ENCODE assay signal across 23 cellular contexts in genomic region chr2:241039416-241039815, GRCh38. TPM values are rescaled to one million over a fixed set of nuclear protein-coding genes. Genes with fewer than 3 reads are reported as not detected.
DNase-seq lines count a peak whose midpoint lies in the region; ATAC-seq, FAIRE-seq and TF ChIP-seq lines count a peak whose summit lies in the region.
"Had no signal": no experiment of that assay in that cellular context is flagged by ENCODE, and none has a peak within 500 bp of the region (broad histone marks: within the 10 kb centered on the region; RNA-seq: fewer than 3 reads in every experiment).

No MANE protein-coding gene starts in this region.

- peaks cover 39% of the 10 kb centered on the region for H3K4me1 Mint-ChIP-seq in T-helper 2 cell treated with Interferon-gamma antibody and Interleukin-4, amounts not matched to agents 5 μg/mL and 100 μg/mL, for 36 hours (ENCODE audit: low read depth)
- no peaks in the 10 kb centered on the region for H3K4me1 Mint-ChIP-seq in MCF 10A (ENCODE audit: insufficient read depth, unreplicated experiment)

- intact Hi-C loops in GM12878 (cut with micrococcal nuclease; ENCODE audit: unreplicated experiment): no loop called here
- intact Hi-C loops in sigmoid colon (cut with DNase I): no loop called here
- intact Hi-C loops in MCF 10A (cut with micrococcal nuclease): no loop called here
- intact Hi-C loops in left lung (cut with DNase I): no loop called here

- BruUV-seq in GM12878 (replicated peaks; lab: Mats Ljungman, UMichigan) (no TSS peak), MCF 10A (replicated peaks; lab: Mats Ljungman, UMichigan) (no TSS peak)

- no peak for TF ChIP-seq RAD21 in GM12878 (IDR thresholded peaks at IDR 0.05; ENCODE audit: insufficient read depth, low read depth, low read length)

- H3K4me1 ChIP-seq in GM12878 (ENCODE audit: control insufficient read depth, insufficient read depth, low read length): peaks cover 51% of the 10 kb centered on the region
- H3K4me1 ChIP-seq in sigmoid colon: peaks cover 0 to 17% (median 14%) of the 10 kb centered on the region in 4 donors
- peaks cover 0 to 9% of the 10 kb centered on the region in 2 donors for H3K4me1 ChIP-seq in left lung
- H3K4me1 ChIP-seq: Caco-2, SJCRH30 had no signal

- peak overlapping the region; percentile 31 for H3K27ac Mint-ChIP-seq in T-helper 2 cell treated with Interferon-gamma antibody and Interleukin-4, amounts not matched to agents 5 μg/mL and 100 μg/mL, for 36 hours
- no peak overlapping the region for H3K27ac Mint-ChIP-seq in MCF 10A (ENCODE audit: low read depth, unreplicated experiment)

- H3K27ac ChIP-seq in GM12878 (ENCODE audit: control insufficient read depth, insufficient read depth): no peak overlapping the region
- no peak overlapping the region for H3K27ac ChIP-seq in sigmoid colon
- H3K27ac ChIP-seq in left lung: no peak overlapping the region
- H3K27ac ChIP-seq: 22Rv1, PC-9, SJCRH30 had no signal

- peaks cover 9% of the 10 kb centered on the region for H3K27me3 ChIP-seq in H7 (ENCODE audit: control insufficient read depth, insufficient read depth, low read length)
- peaks cover 0 to 2% of the 10 kb centered on the region in 2 experiments; a peak in 1 of 4 replicates for H3K27me3 ChIP-seq in GM12878 (replicated peaks in 1 of 2; ENCODE audit: control insufficient read depth in 2 of 2, insufficient read depth in 2 of 2, low read length in 1 of 2)
- H3K27me3 ChIP-seq in sigmoid colon: peaks cover 0 to 28% (median 20%) of the 10 kb centered on the region in 3 donors
- H3K27me3 ChIP-seq in left lung: peaks cover 0 to 11% of the 10 kb centered on the region in 2 donors
- H3K27me3 ChIP-seq: SJCRH30 had no signal

- no peak for TF ChIP-seq EP300 in GM12878 (IDR thresholded peaks at IDR 0.05; ENCODE audit: borderline replicate concordance in 1 of 2, control insufficient read depth in 1 of 2, low read depth in 2 of 2, low read length in 2 of 2)
- TF ChIP-seq EP300 in sigmoid colon (IDR thresholded peaks at IDR 0.05): no peak

- H3K4me3 ChIP-seq in H7 (ENCODE audit: insufficient read depth, low read depth, low read length) (no peak overlapping the region), GM12878 (no peak overlapping the region), sigmoid colon (no peak overlapping the region), left lung (no peak overlapping the region)
- H3K4me3 ChIP-seq: PC-9, SJCRH30 had no signal

- no peaks in the 10 kb centered on the region for H3K9me3 ChIP-seq in GM12878 (replicated peaks; ENCODE audit: control insufficient read depth, insufficient read depth, low read length)
- peaks cover 0 to under 1% (median 0%) of the 10 kb centered on the region in 4 donors for H3K9me3 ChIP-seq in sigmoid colon
- no peaks in the 10 kb centered on the region for H3K9me3 ChIP-seq in left lung
- H3K9me3 ChIP-seq: Caco-2, SJCRH30 had no signal

- H2AFZ ChIP-seq in GM12878 (ENCODE audit: control insufficient read depth, low read depth, low read length): no peak overlapping the region
- H2AFZ ChIP-seq: PC-9 had no signal

- no peak for FAIRE-seq in GM12878 (lab: Jason Lieb, UNC)
- FAIRE-seq: H1 had no signal

- no peaks in the 10 kb centered on the region for H3K36me3 ChIP-seq in H7 (replicated peaks; ENCODE audit: control insufficient read depth, insufficient read depth, low read length)
- H3K36me3 ChIP-seq in GM12878 (ENCODE audit: control insufficient read depth in 2 of 2, insufficient read depth in 2 of 2, low read length in 1 of 2): no peaks in the 10 kb centered on the region
- H3K36me3 ChIP-seq in sigmoid colon: peaks cover 0 to 4% (median 0%) of the 10 kb centered on the region in 4 donors
- peaks cover 0 to 15% of the 10 kb centered on the region in 2 donors for H3K36me3 ChIP-seq in left lung

- CTCF ChIA-PET in GM12878 (lab: Yijun Ruan, JAX): no interaction called here
- CTCF ChIA-PET in MCF 10A (lab: Yijun Ruan, JAX): no interaction called here

- RAD21 ChIA-PET in GM12878 (lab: Charles Lee; ENCODE audit: unreplicated experiment): no interaction called here

- WGBS in GM12878 (ENCODE audit: insufficient coverage, insufficient replicate concordance, low lambda C conversion rate, missing lambda C conversion rate): 84% methylated on average over 4 of the region's 4 CpGs
- 64 to 81% methylated on average over 4 of the region's 4 CpGs for WGBS in sigmoid colon, 2 donors

- TF ChIP-seq CTCF in GM12878 (IDR thresholded peaks at IDR 0.05 in 2 of 3, conservative IDR thresholded peaks at IDR 0.05 in 1 of 3; ENCODE audit: control insufficient read depth in 2 of 3, extremely low read depth in 1 of 3, insufficient read depth in 1 of 3, low read depth in 3 of 3, low read length in 3 of 3) (no peak), sigmoid colon (IDR thresholded peaks at IDR 0.05) (no peak), MCF 10A (IDR thresholded peaks at IDR 0.05; ENCODE audit: unreplicated experiment) (no peak), left lung (IDR thresholded peaks at IDR 0.05) (no peak)

- no peak for ATAC-seq in GM12878
- ATAC-seq in left lung: no peak

- H3K4me3 Mint-ChIP-seq in T-helper 2 cell treated with Interferon-gamma antibody and Interleukin-4, amounts not matched to agents 5 μg/mL and 100 μg/mL, for 36 hours: peak overlapping the region; percentile 38
- no peak overlapping the region for H3K4me3 Mint-ChIP-seq in MCF 10A (ENCODE audit: unreplicated experiment)

- in situ Hi-C loops in GM12878 (cut with MboI): no loop called here

- H4K20me1 ChIP-seq in GM12878 (ENCODE audit: control insufficient read depth, insufficient read depth): no peaks in the 10 kb centered on the region

- H3K4me2 ChIP-seq in GM12878 (ENCODE audit: control insufficient read depth, insufficient read depth): 0 out of 2 replicates have a peak overlapping the region, but pooled peaks have one; percentile 98
- H3K4me2 ChIP-seq: PC-9 had no signal

- H3K9me3 Mint-ChIP-seq in T-helper 2 cell treated with Interferon-gamma antibody and Interleukin-4, amounts not matched to agents 5 μg/mL and 100 μg/mL, for 36 hours: no peaks in the 10 kb centered on the region
- peaks cover 7% of the 10 kb centered on the region for H3K9me3 Mint-ChIP-seq in MCF 10A (ENCODE audit: unreplicated experiment)

- POLR2A ChIA-PET in GM12878 (lab: Charles Lee) (no interaction called here), MCF 10A (lab: Yijun Ruan, JAX) (interaction anchor here (0.5 kb wide), 1 partner anchor 525 kb away, joined by 3 read pairs; no protein-coding TSS in a partner anchor)

- no peak for DNase-seq in T-helper 2 cell treated with Interferon-gamma antibody and Interleukin-4, amounts not matched to agents 5 μg/mL and 100 μg/mL, for 36 hours (ENCODE audit: low spot score)
- no peak for DNase-seq in T-helper 2 cell
- DNase-seq in H7: peak; percentile 30
- DNase-seq in GM12878 (ENCODE audit: low read depth, low spot score): no peak
- DNase-seq in sigmoid colon: peak; percentile 40
- DNase-seq in NOMO-1 treated with dmso at 0.1 percent for 144 hours (lab: John Stamatoyannopoulos, UW; ENCODE audit: unreplicated experiment): no peak
- no peak for DNase-seq in MCF 10A (ENCODE audit: unreplicated experiment)
- DNase-seq in left lung: no peak
- DNase-seq: AML-193, Caco-2, DMS153, EL, KBM-7, MV-4-11, NCI-H1694 treated with DMSO at 0.1 percent for 48 hours, NCI-H2107, NCI-H2227 treated with DMSO at 0.1 percent for 48 hours, NCI-H510A treated with DMSO at 0.1 percent for 48 hours, NCI-H82, PC-9, SJCRH30 had no signal

- SMC1A ChIA-PET in GM12878 (lab: Charles Lee; ENCODE audit: uncharacterized antibody, unreplicated experiment): interaction anchor here (0.7 to 1.5 kb wide), 2 partner anchors 10 to 14 kb away, joined by 3 read pairs; no protein-coding TSS in a partner anchor

- no peak for TF ChIP-seq POLR2A in GM12878 (IDR thresholded peaks at IDR 0.05; ENCODE audit: low read depth, low read length)
- TF ChIP-seq POLR2A in sigmoid colon (IDR thresholded peaks at IDR 0.05): no peak

- H3K9ac ChIP-seq in GM12878 (ENCODE audit: control insufficient read depth, insufficient read depth, low read length): no peak overlapping the region

- H3K36me3 Mint-ChIP-seq in T-helper 2 cell treated with Interferon-gamma antibody and Interleukin-4, amounts not matched to agents 5 μg/mL and 100 μg/mL, for 36 hours (ENCODE audit: low read depth): peaks cover 17% of the 10 kb centered on the region
- peaks cover 7% of the 10 kb centered on the region for H3K36me3 Mint-ChIP-seq in MCF 10A (ENCODE audit: insufficient read depth, unreplicated experiment)

- no peaks in the 10 kb centered on the region for H3K79me2 ChIP-seq in GM12878 (ENCODE audit: control insufficient read depth, insufficient read depth, low read length)

- peaks cover 18% of the 10 kb centered on the region for H3K27me3 Mint-ChIP-seq in T-helper 2 cell treated with Interferon-gamma antibody and Interleukin-4, amounts not matched to agents 5 μg/mL and 100 μg/mL, for 36 hours (ENCODE audit: low read depth)
- H3K27me3 Mint-ChIP-seq in MCF 10A (ENCODE audit: insufficient read depth, unreplicated experiment): no peaks in the 10 kb centered on the region

TF ChIP-seq in GM12878, 131 proteins besides CTCF, POLR2A, EP300 and RAD21:
- TF ChIP-seq BCL11A (IDR thresholded peaks at IDR 0.05; ENCODE audit: low read depth, low read length) (no peak), GATAD2B (conservative IDR thresholded peaks at IDR 0.05; ENCODE audit: low read depth) (no peak)

RNA-seq across cellular contexts. Expression of gene SNED1, which starts 41.0 kb away (rescaled TPM):
- 0.52 and 1.1 TPM in 2 replicates for total RNA-seq in H7 (2014; rRNA removed; shearing (Covaris generic))
- total RNA-seq in GM12878 (2013; cell fraction: nucleolus; rRNA removed): 70.4 and 84.1 TPM in 2 replicates
- total RNA-seq in GM12878 (2014; rRNA removed) (4.4 and 7.6 TPM in 2 replicates), GM12878 (2014; rRNA removed; fragmentation: Illumina TruSeq; extraction: Trizol) (3.4 TPM in 2 replicates), GM12878 (2021) (5.5 and 7.3 TPM in 2 replicates), sigmoid colon (10 to 100 TPM in 3 of 4 donors, 1 to 10 TPM in 1; 8.3 to 37.1 (median 17.0) TPM), MCF 10A (2022) (18.0 and 22.0 TPM in 2 replicates), left lung (10 to 100 TPM; 36.4 to 48.2 TPM)
- polyA plus RNA-seq in GM12878 (2011; ENCODE audit: low read depth): 0.97 TPM
- polyA plus RNA-seq in GM12878 (2011; rRNA removed) (3.6 and 4.4 TPM in 2 replicates), GM12878 (2014; fragmentation: Illumina TruSeq; extraction: Trizol) (0.17 and 1.3 TPM in 2 replicates), GM12878 (2014; fragmentation: Nextera tagmentation; extraction: Ambion mirVana) (under 1 TPM; 0.05 to 0.18 TPM), GM12878 (2014; rRNA removed) (6.5 and 8.4 TPM in 2 replicates), GM12878 (2016; fragmentation: Nextera tagmentation; extraction: Ambion mirVana) (1 to 10 TPM; 1.7 to 2.5 TPM), sigmoid colon (1 to 10 TPM in 2 of 3 donors, under 1 TPM in 1; 0.69 to 6.3 (median 3.0) TPM)
- polyA plus RNA-seq in GM12878 (2011; cell fraction: cytosol; rRNA removed): 4.7 and 6.9 TPM in 2 replicates
- polyA plus RNA-seq in GM12878 (2011; cell fraction: nucleus; rRNA removed): 24.3 and 25.9 TPM in 2 replicates
- polyA plus RNA-seq in GM12878 (2012): 1.3 and 1.4 TPM in 2 replicates
- 4.2 and 15.9 TPM in 2 replicates for polyA minus RNA-seq in GM12878 (2011; rRNA and poly(A)+ RNA removed)
- polyA minus RNA-seq in GM12878 (2011; cell fraction: cytosol; rRNA and poly(A)+ RNA removed): 1.1 and 3.3 TPM in 2 replicates
- 14.7 and 21.0 TPM in 2 replicates for polyA minus RNA-seq in GM12878 (2011; cell fraction: nucleus; rRNA and poly(A)+ RNA removed)
- total RNA-seq: Caco-2 had no signal

Comparison
In these comparisons a context has a peak if more than half of its experiments do, and no peak if none do; other contexts are left out.
1. DNase-seq: peak in H7 (single experiment) and sigmoid colon (single experiment); none in T-helper 2 cell treated with Interferon-gamma antibody and Interleukin-4, amounts not matched to agents 5 μg/mL and 100 μg/mL, for 36 hours (single experiment), T-helper 2 cell (0 of 5), GM12878 (single experiment), NOMO-1 treated with dmso at 0.1 percent for 144 hours (single experiment), MCF 10A (single experiment) and left lung (0 of 2).